1 cellular context compared by ENCODE assay signal in the genomic region with DNA sequence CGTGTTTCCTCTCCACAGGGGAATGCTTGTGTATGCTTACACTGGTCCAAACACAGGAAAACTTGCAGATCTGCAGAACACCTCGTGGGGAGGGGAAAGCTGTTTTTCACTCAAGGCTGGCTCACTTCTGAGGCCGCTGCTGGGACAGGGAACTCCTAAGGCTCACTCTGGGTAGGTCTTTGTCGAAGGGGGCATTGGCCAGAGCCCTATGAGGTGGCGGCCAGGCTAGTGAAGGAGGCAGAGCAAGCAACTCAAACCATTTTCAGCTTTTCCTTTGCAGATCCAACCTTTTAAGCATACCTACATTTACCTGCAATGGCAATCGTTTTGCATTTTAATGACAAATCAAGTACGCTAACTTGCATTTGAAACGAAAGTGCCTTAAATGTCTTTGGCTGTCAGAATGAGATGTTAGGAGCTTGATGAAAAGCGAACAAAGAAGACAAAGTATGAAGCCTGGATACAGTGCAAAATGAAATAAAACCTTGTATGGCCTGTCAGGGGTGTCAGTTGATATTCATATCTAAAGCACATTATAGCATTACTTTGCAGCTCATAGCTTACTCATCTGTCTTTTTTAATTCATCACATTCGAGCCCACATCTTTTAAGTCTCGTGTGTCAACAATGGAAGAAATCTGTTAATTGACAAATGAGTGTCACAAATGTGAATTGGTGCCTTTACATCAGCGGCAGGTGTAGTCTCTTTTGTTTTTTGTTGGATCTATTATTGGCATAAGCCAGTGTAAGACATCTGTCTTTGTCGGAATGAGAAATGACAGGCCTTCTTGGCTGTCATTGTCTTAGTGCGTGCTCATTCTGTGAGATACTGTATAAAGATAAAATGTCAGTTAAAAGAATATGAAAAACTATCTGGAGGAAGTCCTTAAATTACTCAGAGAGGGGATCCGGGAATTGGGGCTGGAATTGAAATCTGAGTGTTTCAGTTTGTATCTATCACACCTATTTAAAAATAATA.
A peak's percentile ranks its signal among the peaks of the same experiment; 100 is the strongest.
TF ChIP-seq lines count a peak whose summit lies in the region.

No MANE protein-coding gene starts in this region.

TF ChIP-seq in SK-N-SH, 30 proteins besides CTCF, POLR2A, EP300 and RAD21 (continued from another document):
- no peak for TF ChIP-seq FOSL2 (IDR thresholded peaks at IDR 0.05; ENCODE audit: borderline replicate concordance, low read depth)
- no peak for TF ChIP-seq POLR2AphosphoS5 (IDR thresholded peaks at IDR 0.05; ENCODE audit: low read depth, low read length)
- TF ChIP-seq TCF12 (IDR thresholded peaks at IDR 0.05): peak; percentile 20; the same call in 1 of the 2 replicates
- TF ChIP-seq MXI1 (IDR thresholded peaks at IDR 0.05; ENCODE audit: low read depth, low read length): no peak
